ENCODE assay signal across 22 cellular contexts in the genomic region with DNA sequence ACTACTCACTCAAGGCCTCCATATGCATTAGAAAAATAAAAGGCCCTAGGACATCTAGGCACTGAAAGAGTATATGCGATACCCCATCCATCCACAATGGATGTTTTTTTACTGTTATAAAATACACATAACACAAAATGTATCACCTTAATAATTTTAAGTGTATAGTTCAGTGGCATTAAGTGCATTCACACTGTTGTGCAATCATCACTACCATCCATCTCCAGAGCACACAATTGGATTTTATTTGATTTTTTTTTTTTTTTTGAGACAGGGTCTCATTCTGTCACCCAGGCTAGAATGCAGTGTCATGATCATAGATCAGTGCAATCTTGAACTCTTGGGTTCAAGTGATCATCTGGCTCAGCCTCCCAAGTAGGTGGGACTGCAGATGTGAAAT.
A peak's percentile ranks its signal among the peaks of the same experiment; 100 is the strongest.
DNase-seq lines count a peak whose midpoint lies in the region.
"Had no signal": no experiment of that assay in that cellular context is flagged by ENCODE, and none has a peak within 500 bp of the region (broad histone marks: within the 10 kb centered on the region; RNA-seq: fewer than 3 reads in every experiment).

No MANE protein-coding gene starts in this region.

- H3K36me3 ChIP-seq in KOPT-K1 (ENCODE audit: insufficient read depth, low read length) = peaks cover 54% of the 10 kb centered on the region

- no peak for DNase-seq in stimulated activated CD4-positive, alpha-beta T cell treated with anti-CD3 and anti-CD28 coated beads, Interleukin-4, amount 100 ng/mL, for 24 hours
- DNase-seq: activated CD4-positive, alpha-beta T cell treated with anti-CD3 and anti-CD28 coated beads, Interleukin-2, amount 50 U/mL, for 48 hours; activated naive CD4-positive, alpha-beta T cell treated with Interleukin-2 at 50 U/mL for 16 hours; body of pancreas; CD4-positive, alpha-beta memory T cell; cerebellar nuclear complex; dorsolateral prefrontal cortex; gastrocnemius medialis; H7; naive thymus-derived CD8-positive, alpha-beta T cell; NCI-H1048; NCI-H1694 treated with DMSO at 0.1 percent for 48 hours; NCI-H510A; stimulated activated CD4-positive, alpha-beta T cell treated with anti-CD3 and anti-CD28 coated beads, Interleukin-15, amount 100 ng/mL, for 24 hours; stimulated activated naive CD4-positive, alpha-beta T cell; T-cell; upper lobe of right lung had no signal

- H3K9me3 ChIP-seq in KOPT-K1 (ENCODE audit: insufficient read depth, low read length, poor library complexity, severe bottlenecking) = no peaks in the 10 kb centered on the region
- H3K9me3 ChIP-seq: body of pancreas, gastrocnemius medialis, lower lobe of right lung, suprapubic skin, upper lobe of right lung had no signal

- H3K27ac ChIP-seq in KOPT-K1 (ENCODE audit: low read depth, low read length, poor library complexity, severe bottlenecking) = peak overlapping the region; percentile 98
- H3K27ac ChIP-seq: body of pancreas, dorsolateral prefrontal cortex, gastrocnemius medialis, HL-60, lower lobe of right lung, RWPE1, suprapubic skin, upper lobe of right lung had no signal
